27 cellular contexts compared by ENCODE assay signal in the genomic region with DNA sequence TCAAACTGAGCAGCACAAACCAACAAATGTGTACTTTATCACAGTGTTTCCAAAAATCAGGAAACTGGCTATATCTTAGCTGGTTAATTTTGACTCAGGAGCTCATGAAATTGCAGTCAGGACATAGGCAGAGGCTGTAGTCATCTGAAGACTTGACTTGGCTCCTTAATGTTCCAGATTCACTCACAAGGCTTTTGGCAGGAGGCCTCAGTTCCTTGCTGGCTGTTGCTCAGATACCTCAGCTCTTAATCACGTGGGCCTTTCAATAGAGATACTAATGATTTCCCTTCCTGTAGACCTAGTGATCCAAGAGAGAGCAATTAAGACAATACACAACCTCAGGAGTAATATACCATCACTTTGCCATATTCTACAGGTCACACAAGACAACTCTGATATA.
DNase-seq lines count a peak whose midpoint lies in the region; ATAC-seq, FAIRE-seq and TF ChIP-seq lines count a peak whose summit lies in the region.
"Had no signal": no experiment of that assay in that cellular context is flagged by ENCODE, and none has a peak within 500 bp of the region (broad histone marks: within the 10 kb centered on the region; RNA-seq: fewer than 3 reads in every experiment).

No MANE protein-coding gene starts in this region.

- TF ChIP-seq EP300 in GM12878 (IDR thresholded peaks at IDR 0.05; ENCODE audit: borderline replicate concordance in 1 of 2, control insufficient read depth in 1 of 2, low read depth in 2 of 2, low read length in 2 of 2) = no peak
- TF ChIP-seq EP300 in sigmoid colon (IDR thresholded peaks at IDR 0.05) = no peak

- SMC1A ChIA-PET in GM12878 (lab: Charles Lee; ENCODE audit: uncharacterized antibody, unreplicated experiment) = no interaction called here

- no peak overlapping the region for H3K9ac ChIP-seq in GM12878 (ENCODE audit: control insufficient read depth, insufficient read depth, low read length)

- TF ChIP-seq RAD21 in GM12878 (IDR thresholded peaks at IDR 0.05; ENCODE audit: insufficient read depth, low read depth, low read length) = no peak

- intact Hi-C loops in GM12878 (cut with micrococcal nuclease; ENCODE audit: unreplicated experiment) (no loop called here), sigmoid colon (cut with DNase I) (no loop called here)

- H3K4me2 ChIP-seq in GM12878 (ENCODE audit: control insufficient read depth, insufficient read depth) = no peak overlapping the region

- TF ChIP-seq CTCF in GM12878 (IDR thresholded peaks at IDR 0.05 in 2 of 3, conservative IDR thresholded peaks at IDR 0.05 in 1 of 3; ENCODE audit: control insufficient read depth in 2 of 3, extremely low read depth in 1 of 3, insufficient read depth in 1 of 3, low read depth in 3 of 3, low read length in 3 of 3) (no peak), sigmoid colon (IDR thresholded peaks at IDR 0.05) (no peak)

- POLR2A ChIA-PET in GM12878 (lab: Charles Lee) = no interaction called here

- TF ChIP-seq POLR2A in GM12878 (IDR thresholded peaks at IDR 0.05; ENCODE audit: low read depth, low read length) (no peak), sigmoid colon (IDR thresholded peaks at IDR 0.05) (no peak)

- no peak overlapping the region for H2AFZ ChIP-seq in GM12878 (ENCODE audit: control insufficient read depth, low read depth, low read length)

- H3K27me3 ChIP-seq in GM12878 (replicated peaks in 1 of 2; ENCODE audit: control insufficient read depth in 2 of 2, insufficient read depth in 2 of 2, low read length in 1 of 2) (no peaks in the 10 kb centered on the region), sigmoid colon (no peaks in the 10 kb centered on the region)
- H3K27me3 ChIP-seq: cardiac muscle cell, dorsolateral prefrontal cortex, tibial artery had no signal

- H3K27ac ChIP-seq in GM12878 (ENCODE audit: control insufficient read depth, insufficient read depth) = no peak overlapping the region
- no peak overlapping the region for H3K27ac ChIP-seq in sigmoid colon
- H3K27ac ChIP-seq: cardiac muscle cell, dorsolateral prefrontal cortex, tibial artery had no signal

- DNase-seq in ELR (ENCODE audit: low read depth) = peak; percentile 44
- DNase-seq in NCI-H446 (lab: John Stamatoyannopoulos, UW) = peak; percentile 50 to 82
- DNase-seq in GM12878 (ENCODE audit: low read depth, low spot score) = no peak
- peak; percentile 57 for DNase-seq in iris pigment epithelial cell (ENCODE audit: low read depth)
- DNase-seq in DMS153 (lab: John Stamatoyannopoulos, UW) = no peak
- DNase-seq in HuH-7 (ENCODE audit: low spot score) = no peak
- DNase-seq in stimulated activated CD4-positive, alpha-beta T cell treated with anti-CD3 and anti-CD28 coated beads, Interleukin-2, amount 100 ng/mL, for 24 hours = no peak
- DNase-seq in sigmoid colon = no peak
- DNase-seq: activated CD4-positive, alpha-beta T cell treated with anti-CD3 and anti-CD28 coated beads, Interleukin-2, amount 10 ng/mL, durations not matched to agents 7 days and 5 days; activated naive CD8-positive, alpha-beta T cell treated with anti-CD3 and anti-CD28 coated beads, Interleukin-2, amount 10 ng/mL, durations not matched to agents 7 days and 5 days; dorsolateral prefrontal cortex; NCI-H1417; NCI-H2171; NCI-H774; nephron progenitor cell; SHP77 treated with DMSO at 0.1 percent for 48 hours; small intestine; stimulated activated CD4-positive, alpha-beta T cell treated with anti-CD3 and anti-CD28 coated beads, Interleukin-2, amount 100 ng/mL, for 48 hours; stimulated activated naive CD8-positive, alpha-beta T cell treated with anti-CD3 and anti-CD28 coated beads, Interleukin-15, Interleukin-2, amounts not matched to agents 100 U/mL and 50 U/mL, for 24 hours; tibial artery had no signal

- H3K79me2 ChIP-seq in GM12878 (ENCODE audit: control insufficient read depth, insufficient read depth, low read length) = no peaks in the 10 kb centered on the region

- H3K9me3 ChIP-seq in GM12878 (replicated peaks; ENCODE audit: control insufficient read depth, insufficient read depth, low read length) (no peaks in the 10 kb centered on the region), sigmoid colon (no peaks in the 10 kb centered on the region)
- H3K9me3 ChIP-seq: tibial artery had no signal

- peak; percentile 13 for FAIRE-seq in GM12878 (lab: Jason Lieb, UNC)
- FAIRE-seq: GM12891, GM19239, H54, HTR-8/SVneo had no signal

- WGBS in GM12878 (ENCODE audit: insufficient coverage, insufficient replicate concordance, low lambda C conversion rate, missing lambda C conversion rate) = 0% methylated on average over 1 of the region's 1 CpG
- 23 to 42% methylated on average over 1 of the region's 1 CpG for WGBS in sigmoid colon, 2 donors

- CTCF ChIA-PET in GM12878 (lab: Yijun Ruan, JAX) = no interaction called here

- BruUV-seq in GM12878 (replicated peaks; lab: Mats Ljungman, UMichigan) = no TSS peak

- no peaks in the 10 kb centered on the region for H3K36me3 ChIP-seq in GM12878 (ENCODE audit: control insufficient read depth in 2 of 2, insufficient read depth in 2 of 2, low read length in 1 of 2)
- no peaks in the 10 kb centered on the region for H3K36me3 ChIP-seq in sigmoid colon
- H3K36me3 ChIP-seq: cardiac muscle cell, tibial artery had no signal

- no peaks in the 10 kb centered on the region for H4K20me1 ChIP-seq in GM12878 (ENCODE audit: control insufficient read depth, insufficient read depth)

- RAD21 ChIA-PET in GM12878 (lab: Charles Lee; ENCODE audit: unreplicated experiment) = no interaction called here

- in situ Hi-C loops in GM12878 (cut with MboI) = no loop called here

- H3K4me1 ChIP-seq in GM12878 (ENCODE audit: control insufficient read depth, insufficient read depth, low read length) (no peaks in the 10 kb centered on the region), sigmoid colon (peaks cover 0 to 5% (median 0%) of the 10 kb centered on the region in 4 donors)
- H3K4me1 ChIP-seq: tibial artery had no signal

- ATAC-seq in GM12878 = no peak
- ATAC-seq: activated T-helper 17 cell treated with anti-CD3 and anti-CD28 coated beads, Interleukin-2, amount 50 U/mL, for 72 hours; left lobe of liver; stimulated activated naive CD8-positive, alpha-beta T cell treated with anti-CD3 and anti-CD28 coated beads, Interleukin-15, Interleukin-2, amounts not matched to agents 100 U/mL and 50 U/mL, for 24 hours had no signal

- H3K4me3 ChIP-seq in GM12878 = no peak overlapping the region
- no peak overlapping the region for H3K4me3 ChIP-seq in sigmoid colon
- H3K4me3 ChIP-seq: cardiac muscle cell, dorsolateral prefrontal cortex, tibial artery had no signal

TF ChIP-seq in GM12878, 131 proteins besides CTCF, POLR2A, EP300 and RAD21:
- no peak for TF ChIP-seq ZZZ3 (IDR thresholded peaks at IDR 0.05; ENCODE audit: control insufficient read depth, insufficient read length, low read depth)
- TF ChIP-seq FOXM1 (IDR thresholded peaks at IDR 0.05; ENCODE audit: low read depth, low read length) = no peak

Comparison
In these comparisons a context has a peak if more than half of its experiments do, and no peak if none do; other contexts are left out.
1. DNase-seq: peak in ELR (single experiment), NCI-H446 (2 of 2) and iris pigment epithelial cell (single experiment); none in GM12878 (single experiment), DMS153 (single experiment), HuH-7 (single experiment), stimulated activated CD4-positive, alpha-beta T cell treated with anti-CD3 and anti-CD28 coated beads, Interleukin-2, amount 100 ng/mL, for 24 hours (0 of 2) and sigmoid colon (single experiment).